Comparison of ENCODE assay signal across 29 cellular contexts in the genomic region with DNA sequence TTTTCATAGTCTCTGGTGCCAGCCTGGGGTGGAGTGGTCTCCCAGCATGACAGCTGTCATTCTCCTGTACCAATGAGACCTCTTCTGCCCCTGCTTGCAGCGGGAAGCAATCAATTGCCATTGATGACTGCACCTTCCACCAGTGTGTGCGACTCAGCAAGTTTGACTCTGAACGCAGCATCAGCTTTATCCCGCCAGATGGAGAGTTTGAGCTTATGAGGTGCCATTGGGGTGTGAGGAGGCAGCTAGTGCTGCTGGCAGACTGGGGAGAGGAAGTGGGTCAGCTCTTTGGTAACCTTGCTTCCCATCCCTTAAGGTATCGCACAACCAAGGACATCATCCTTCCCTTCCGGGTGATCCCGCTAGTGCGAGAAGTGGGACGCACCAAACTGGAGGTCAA. TPM values are rescaled to one million over a fixed set of nuclear protein-coding genes. Genes with fewer than 3 reads are reported as not detected.
"Had no signal": no experiment of that assay in that cellular context is flagged by ENCODE, and none has a peak within 500 bp of the region (broad histone marks: within the 10 kb centered on the region; RNA-seq: fewer than 3 reads in every experiment).

No MANE protein-coding gene starts in this region.

- H3K9me3 ChIP-seq: gastrocnemius medialis, heart left ventricle, neutrophil, sigmoid colon, testis, tibial artery, upper lobe of left lung had no signal

- H3K4me3 Mint-ChIP-seq: effector memory CD8-positive, alpha-beta T cell; memory B cell; natural killer cell; stimulated activated effector memory CD8-positive, alpha-beta T cell treated with anti-CD3 and anti-CD28 coated beads, Interleukin-12 subunit alpha, Interleukin-12 subunit beta, amount 100 ng/mL, for 72 hours had no signal

- H3K27me3 Mint-ChIP-seq: effector memory CD8-positive, alpha-beta T cell; memory B cell; progenitor cell of endocrine pancreas had no signal

- H3K27me3 ChIP-seq: gastrocnemius medialis, heart left ventricle, hepatocyte, neutrophil, sigmoid colon, testis, tibial artery, upper lobe of left lung had no signal

- H3K4me3 ChIP-seq: coronary artery, gastrocnemius medialis, heart left ventricle, hepatocyte, lung, sigmoid colon, testis, tibial artery, upper lobe of left lung had no signal

- H3K9me3 Mint-ChIP-seq: effector memory CD8-positive, alpha-beta T cell; memory B cell; natural killer cell; stimulated activated effector memory CD8-positive, alpha-beta T cell treated with anti-CD3 and anti-CD28 coated beads, Interleukin-12 subunit alpha, Interleukin-12 subunit beta, amount 100 ng/mL, for 72 hours had no signal

- H3K27ac ChIP-seq: coronary artery, epithelial cell of prostate, gastrocnemius medialis, heart left ventricle, hepatocyte, neutrophil, parathyroid adenoma, sigmoid colon, testis, tibial artery, upper lobe of left lung had no signal

- H3K27ac Mint-ChIP-seq: effector memory CD8-positive, alpha-beta T cell; memory B cell; natural killer cell; progenitor cell of endocrine pancreas; stimulated activated effector memory CD8-positive, alpha-beta T cell treated with anti-CD3 and anti-CD28 coated beads, Interleukin-12 subunit alpha, Interleukin-12 subunit beta, amount 100 ng/mL, for 72 hours had no signal

- FAIRE-seq: endometrium, kidney, urothelium cell line had no signal

- ATAC-seq: effector memory CD8-positive, alpha-beta T cell; esophagus mucosa; gastrocnemius medialis; heart left ventricle; left lobe of liver; natural killer cell; stimulated activated effector memory CD8-positive, alpha-beta T cell treated with anti-CD3 and anti-CD28 coated beads, Interleukin-12 subunit alpha, Interleukin-12 subunit beta, amount 100 ng/mL, for 72 hours had no signal

- H3K36me3 Mint-ChIP-seq: natural killer cell had no signal

- DNase-seq: effector memory CD8-positive, alpha-beta T cell; foreskin fibroblast; gastrocnemius medialis; heart left ventricle; kidney; natural killer cell; sigmoid colon; stimulated activated CD4-positive, alpha-beta T cell treated with anti-CD3 and anti-CD28 coated beads, Interleukin-2, amount 100 ng/mL, for 24 hours; stimulated activated CD4-positive, alpha-beta T cell treated with anti-CD3 and anti-CD28 coated beads, Interleukin-4, amount 100 ng/mL, for 24 hours; stimulated activated naive CD4-positive, alpha-beta T cell treated with Interleukin-2 at 50 U/mL for 16 hours; substantia nigra; testis; tibial artery; upper lobe of left lung had no signal

- H3K9ac ChIP-seq: parathyroid adenoma had no signal

- H3K4me2 ChIP-seq: hepatocyte had no signal

- H2AFZ ChIP-seq: hepatocyte, parathyroid adenoma had no signal

RNA-seq across cellular contexts. Expression of gene VWA5B2, which starts 47.8 kb away (rescaled TPM):
- total RNA-seq: dermis microvascular lymphatic vessel endothelial cell, esophagus mucosa, gastrocnemius medialis, heart left ventricle, skeletal muscle tissue had no signal
